In the genomic region with DNA sequence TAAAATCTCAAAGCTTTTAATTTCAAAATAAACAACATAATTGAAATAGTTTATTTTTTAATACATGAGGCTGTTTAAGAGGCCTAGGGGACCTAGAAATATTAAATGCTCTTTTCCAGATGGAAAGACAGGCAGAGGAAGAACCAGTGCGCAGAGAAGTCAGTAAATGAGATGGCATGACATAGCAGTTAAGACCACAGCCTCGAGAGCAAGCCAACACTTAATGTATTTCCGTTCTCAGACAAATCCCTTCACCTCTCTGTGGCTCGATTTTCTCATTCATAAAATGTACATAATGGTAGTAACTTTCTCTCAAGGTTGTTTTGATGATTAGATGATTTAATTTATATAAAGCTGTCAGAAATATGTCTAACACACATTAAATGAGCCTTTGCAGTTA, we compare ENCODE assay signal across 16 cellular contexts.
"Had no signal": no experiment of that assay in that cellular context is flagged by ENCODE, and none has a peak within 500 bp of the region (broad histone marks: within the 10 kb centered on the region; RNA-seq: fewer than 3 reads in every experiment).

No MANE protein-coding gene starts in this region.

- FAIRE-seq: small intestine had no signal

- H3K4me1 ChIP-seq: adrenal gland, lower lobe of right lung, tibial artery had no signal

- H3K9me3 ChIP-seq: adrenal gland, lower lobe of right lung, tibial artery had no signal

- DNase-seq: activated CD4-positive, alpha-beta T cell treated with anti-CD3 and anti-CD28 coated beads, Interleukin-2, amount 50 U/mL, for 1 hour; activated naive CD4-positive, alpha-beta T cell treated with anti-CD3 and anti-CD28 coated beads, Interleukin-2, amount 10 ng/mL, durations not matched to agents 7 days and 5 days; activated T-cell treated with anti-CD3 and anti-CD28 coated beads for 4 hours; adrenal gland; caudate nucleus; effector CD8-positive, alpha-beta T cell; hypothalamus; lower lobe of right lung; midbrain; naive thymus-derived CD4-positive, alpha-beta T cell; right cardiac atrium; small intestine; T-helper 2 cell; tibial artery had no signal

- H3K27ac ChIP-seq: adrenal gland, coronary artery, lower lobe of right lung, tibial artery had no signal

- H3K4me3 ChIP-seq: adrenal gland, coronary artery, lower lobe of right lung, tibial artery had no signal

- ATAC-seq: activated T-helper 17 cell treated with anti-CD3 and anti-CD28 coated beads, Interleukin-2, amount 50 U/mL, for 72 hours; lower lobe of right lung; naive thymus-derived CD4-positive, alpha-beta T cell; right cardiac atrium had no signal
